Comparison of ENCODE assay signal across 8 cellular contexts in genomic region chrX:149512225-149512885, GRCh38. TPM values are rescaled to one million over a fixed set of nuclear protein-coding genes. Genes with fewer than 3 reads are reported as not detected.
DNase-seq lines count a peak whose midpoint lies in the region; ATAC-seq and TF ChIP-seq lines count a peak whose summit lies in the region.

No MANE protein-coding gene starts in this region.

- no peaks in the 10 kb centered on the region for H3K9me3 ChIP-seq in naive thymus-derived CD4-positive, alpha-beta T cell (ENCODE audit: control insufficient read depth in 2 of 3, low read length in 3 of 3)
- no peaks in the 10 kb centered on the region for H3K9me3 ChIP-seq in aorta (ENCODE audit: control insufficient read depth, low read length)

- H3K27me3 ChIP-seq in BJ (ENCODE audit: control insufficient read depth, insufficient read depth, low read length), result no peaks in the 10 kb centered on the region
- no peaks in the 10 kb centered on the region for H3K27me3 ChIP-seq in naive thymus-derived CD4-positive, alpha-beta T cell (ENCODE audit: control insufficient read depth in 2 of 2, insufficient read depth in 2 of 2, low read length in 2 of 2)
- no peaks in the 10 kb centered on the region for H3K27me3 ChIP-seq in aorta (ENCODE audit: control insufficient read depth in 1 of 2, insufficient read depth in 2 of 2, low read length in 1 of 2)

- WGBS in aorta, 2 donors, result 62 to 87% methylated on average over 4 of the region's 4 CpGs

- peaks cover 6% of the 10 kb centered on the region for H3K36me3 Mint-ChIP-seq in activated CD8-positive, alpha-beta T cell treated with anti-CD3 and anti-CD28 coated beads, Interleukin-2, amount 10 ng/mL, durations not matched to agents 7 days and 5 days (ENCODE audit: low read depth)
- H3K36me3 Mint-ChIP-seq in naive thymus-derived CD4-positive, alpha-beta T cell, result peaks cover 0 to 6% (median 0%) of the 10 kb centered on the region in 5 donors

- no peaks in the 10 kb centered on the region for H3K9me3 Mint-ChIP-seq in activated CD8-positive, alpha-beta T cell treated with anti-CD3 and anti-CD28 coated beads, Interleukin-2, amount 10 ng/mL, durations not matched to agents 7 days and 5 days (ENCODE audit: insufficient read depth)
- H3K9me3 Mint-ChIP-seq in naive thymus-derived CD4-positive, alpha-beta T cell, result peaks cover 0 to 2% (median 0%) of the 10 kb centered on the region in 11 donors

- TF ChIP-seq CTCF in BJ (IDR thresholded peaks at IDR 0.05; ENCODE audit: insufficient read depth, low read depth, low read length), result peak; percentile 66
- peak; percentile 65 for TF ChIP-seq CTCF in epithelial cell of proximal tubule (conservative IDR thresholded peaks at IDR 0.05; ENCODE audit: low read depth, low read length)

- CTCF ChIA-PET in BJ (lab: Yijun Ruan, JAX), result interaction anchor here (0.9 to 1.7 kb wide), 6 partner anchors 9 to 176 kb away, joined by 3 to 10 read pairs (median 3); no protein-coding TSS in a partner anchor
- CTCF ChIA-PET in activated CD8-positive, alpha-beta T cell treated with anti-CD3 and anti-CD28 coated beads, Interleukin-2, amount 10 ng/mL, durations not matched to agents 7 days and 5 days (lab: Charles Lee), result interaction anchor here (0.8 to 4.9 kb wide), 10 partner anchors 8 to 141 kb away, joined by 3 to 46 read pairs (median 5); partner anchors contain the start of genes EOLA1 and IDS
- CTCF ChIA-PET in naive thymus-derived CD4-positive, alpha-beta T cell (lab: Charles Lee), result interaction anchor here (0.6 to 4.1 kb wide), 8 partner anchors 9 to 438 kb away, joined by 3 to 29 read pairs (median 6); partner anchors contain the start of gene EOLA1

- H3K4me3 ChIP-seq in BJ (ENCODE audit: low read depth, low read length) (no peak overlapping the region), epithelial cell of proximal tubule (ENCODE audit: low read depth, low read length) (no peak overlapping the region), aorta (ENCODE audit: low read length in 2 of 2) (no peak overlapping the region)
- H3K4me3 ChIP-seq in naive thymus-derived CD4-positive, alpha-beta T cell (ENCODE audit: low read length), result no peak overlapping the region

- ATAC-seq in GM18868 (IDR thresholded peaks at IDR 0.05; ENCODE audit: unreplicated experiment) (peak; percentile 81), HG03095 (IDR thresholded peaks at IDR 0.05; ENCODE audit: unreplicated experiment) (peak; percentile 78), aorta (ENCODE audit: low FRiP score) (peak; percentile 44)
- ATAC-seq in activated CD8-positive, alpha-beta T cell treated with anti-CD3 and anti-CD28 coated beads, Interleukin-2, amount 10 ng/mL, durations not matched to agents 7 days and 5 days, result peak; percentile 72
- ATAC-seq in naive thymus-derived CD4-positive, alpha-beta T cell, result peak; percentile 88

- H3K27ac ChIP-seq in naive thymus-derived CD4-positive, alpha-beta T cell (ENCODE audit: low read depth, low read length), result no peak overlapping the region
- no peak overlapping the region for H3K27ac ChIP-seq in aorta (ENCODE audit: low read depth in 1 of 2, low read length in 2 of 2)

- H3K27ac Mint-ChIP-seq in activated CD8-positive, alpha-beta T cell treated with anti-CD3 and anti-CD28 coated beads, Interleukin-2, amount 10 ng/mL, durations not matched to agents 7 days and 5 days, result peak overlapping the region; percentile 76
- H3K27ac Mint-ChIP-seq in naive thymus-derived CD4-positive, alpha-beta T cell, result peak overlapping the region in 5 of 9 donors; percentile 17 to 71 (median 45)

- H3K27me3 Mint-ChIP-seq in activated CD8-positive, alpha-beta T cell treated with anti-CD3 and anti-CD28 coated beads, Interleukin-2, amount 10 ng/mL, durations not matched to agents 7 days and 5 days (ENCODE audit: low read depth), result no peaks in the 10 kb centered on the region
- H3K27me3 Mint-ChIP-seq in naive thymus-derived CD4-positive, alpha-beta T cell, result peaks cover 0 to 10% (median 0%) of the 10 kb centered on the region in 5 donors

- H3K4me3 Mint-ChIP-seq in activated CD8-positive, alpha-beta T cell treated with anti-CD3 and anti-CD28 coated beads, Interleukin-2, amount 10 ng/mL, durations not matched to agents 7 days and 5 days, result no peak overlapping the region
- H3K4me3 Mint-ChIP-seq in naive thymus-derived CD4-positive, alpha-beta T cell, result peak overlapping the region in 1 of 10 donors; percentile 28

- no peaks in the 10 kb centered on the region for H3K36me3 ChIP-seq in BJ (ENCODE audit: control insufficient read depth, insufficient read depth, low read length)
- no peaks in the 10 kb centered on the region for H3K36me3 ChIP-seq in naive thymus-derived CD4-positive, alpha-beta T cell (ENCODE audit: control insufficient read depth in 2 of 3, insufficient read depth in 3 of 3, low read length in 3 of 3)
- H3K36me3 ChIP-seq in aorta (ENCODE audit: control insufficient read depth in 1 of 2, insufficient read depth in 2 of 2, low read length in 1 of 2), result no peaks in the 10 kb centered on the region

- H3K4me1 ChIP-seq in naive thymus-derived CD4-positive, alpha-beta T cell (ENCODE audit: control insufficient read depth in 2 of 2, insufficient read depth in 2 of 2, low read length in 2 of 2), result peaks cover 4 to 16% of the 10 kb centered on the region in 2 donors
- H3K4me1 ChIP-seq in aorta (ENCODE audit: control insufficient read depth in 1 of 2, insufficient read depth in 2 of 2, low read length in 2 of 2), result no peaks in the 10 kb centered on the region

- DNase-seq in BJ (ENCODE audit: low read depth), result no peak
- peak; percentile 26 for DNase-seq in NCI-H510A treated with DMSO at 0.1 percent for 48 hours (lab: John Stamatoyannopoulos, UW)
- peak; percentile 67 for DNase-seq in activated CD8-positive, alpha-beta T cell treated with anti-CD3 and anti-CD28 coated beads, Interleukin-2, amount 10 ng/mL, durations not matched to agents 7 days and 5 days
- DNase-seq in epithelial cell of proximal tubule (ENCODE audit: low read depth), result no peak
- DNase-seq in naive thymus-derived CD4-positive, alpha-beta T cell, result peak in 8 of 9 donors; percentile 34 to 56 (median 48)
- peak in 1 of 2 donors; percentile 65 for DNase-seq in aorta

- intact Hi-C loops in naive thymus-derived CD4-positive, alpha-beta T cell (cut with micrococcal nuclease), result loop anchor here (1.0 to 5.0 kb wide), 5 partner anchors 9 to 315 kb away; no protein-coding TSS in a partner anchor
- intact Hi-C loops in aorta (cut with DNase I), result no loop called here

- H3K4me1 Mint-ChIP-seq in activated CD8-positive, alpha-beta T cell treated with anti-CD3 and anti-CD28 coated beads, Interleukin-2, amount 10 ng/mL, durations not matched to agents 7 days and 5 days (ENCODE audit: low read depth), result peaks cover 54% of the 10 kb centered on the region
- H3K4me1 Mint-ChIP-seq in naive thymus-derived CD4-positive, alpha-beta T cell, result peaks cover 0 to 39% (median 13%) of the 10 kb centered on the region in 7 donors

- POLR2A ChIA-PET in BJ (lab: Charles Lee), result no interaction called here
- POLR2A ChIA-PET in activated CD8-positive, alpha-beta T cell treated with anti-CD3 and anti-CD28 coated beads, Interleukin-2, amount 10 ng/mL, durations not matched to agents 7 days and 5 days (lab: Charles Lee), result no interaction called here
- POLR2A ChIA-PET in naive thymus-derived CD4-positive, alpha-beta T cell (lab: Charles Lee), result interaction anchor here (1.1 to 1.2 kb wide), 2 partner anchors 10 to 27 kb away, joined by 4 read pairs; no protein-coding TSS in a partner anchor

RNA-seq across cellular contexts. Expression of gene IDS, which starts 7.2 kb away (rescaled TPM):
- 77.8 and 108 TPM in 2 replicates for polyA plus RNA-seq in BJ (2011; rRNA removed)
- polyA minus RNA-seq in BJ (2011; rRNA and poly(A)+ RNA removed), result 42.9 and 61.8 TPM in 2 replicates
- 10 to 100 TPM; 47.2 to 50.8 TPM for total RNA-seq in activated CD8-positive, alpha-beta T cell treated with anti-CD3 and anti-CD28 coated beads, Interleukin-2, amount 10 ng/mL, durations not matched to agents 7 days and 5 days
- total RNA-seq in epithelial cell of proximal tubule, result 37.0 and 54.0 TPM in 2 replicates
- total RNA-seq in naive thymus-derived CD4-positive, alpha-beta T cell, result 100 to 1,000 TPM in 4 of 5 experiments, 10 to 100 TPM in 1; 73.1 to 317 (median 133) TPM
- polyA plus RNA-seq in naive thymus-derived CD4-positive, alpha-beta T cell, result 10 to 100 TPM; 75.0 to 86.7 TPM
- total RNA-seq in aorta, result 100 to 1,000 TPM; 131 to 134 TPM
- polyA plus RNA-seq in aorta, result 100 to 1,000 TPM; 114 to 115 TPM

RNA-seq across cellular contexts. Expression of gene EOLA1, which starts 28.5 kb away (rescaled TPM):
- polyA plus RNA-seq in BJ (2011; rRNA removed), result 18.2 and 18.8 TPM in 2 replicates
- 7.9 and 9.7 TPM in 2 replicates for polyA minus RNA-seq in BJ (2011; rRNA and poly(A)+ RNA removed)
- total RNA-seq in activated CD8-positive, alpha-beta T cell treated with anti-CD3 and anti-CD28 coated beads, Interleukin-2, amount 10 ng/mL, durations not matched to agents 7 days and 5 days, result 10 to 100 TPM; 45.2 to 46.5 TPM
- total RNA-seq in epithelial cell of proximal tubule, result 6.5 and 9.2 TPM in 2 replicates
- 10 to 100 TPM; 22.2 to 68.1 (median 30.2) TPM for total RNA-seq in naive thymus-derived CD4-positive, alpha-beta T cell
- 10 to 100 TPM; 27.7 to 30.1 TPM for polyA plus RNA-seq in naive thymus-derived CD4-positive, alpha-beta T cell
- 10 to 100 TPM; 16.4 to 18.6 TPM for total RNA-seq in aorta
- polyA plus RNA-seq in aorta, result 10 to 100 TPM; 21.0 to 25.1 TPM

RNA-seq across cellular contexts. Expression of gene HSFX3, which starts 37.4 kb away (rescaled TPM):
- not detected in 2 replicates for polyA plus RNA-seq in BJ (2011; rRNA removed)
- polyA minus RNA-seq in BJ (2011; rRNA and poly(A)+ RNA removed), result not detected in 2 replicates
- total RNA-seq in activated CD8-positive, alpha-beta T cell treated with anti-CD3 and anti-CD28 coated beads, Interleukin-2, amount 10 ng/mL, durations not matched to agents 7 days and 5 days, result not detected
- total RNA-seq in epithelial cell of proximal tubule, result not detected in 2 replicates
- total RNA-seq in naive thymus-derived CD4-positive, alpha-beta T cell, result not detected
- polyA plus RNA-seq in naive thymus-derived CD4-positive, alpha-beta T cell, result not detected
- total RNA-seq in aorta, result not detected
- under 1 TPM in 1 of 2 donors, not detected in 1; 0.38 TPM for polyA plus RNA-seq in aorta

Comparison
In these comparisons a context has a peak if more than half of its experiments do, and no peak if none do; other contexts are left out.
1. DNase-seq: peak in NCI-H510A treated with DMSO at 0.1 percent for 48 hours (single experiment), activated CD8-positive, alpha-beta T cell treated with anti-CD3 and anti-CD28 coated beads, Interleukin-2, amount 10 ng/mL, durations not matched to agents 7 days and 5 days (single experiment) and naive thymus-derived CD4-positive, alpha-beta T cell (8 of 9); none in BJ (single experiment) and epithelial cell of proximal tubule (single experiment).
2. intact Hi-C loops: an anchor here in naive thymus-derived CD4-positive, alpha-beta T cell (1.0 to 5.0 kb wide); none called in aorta.
3. Peak in every context shown above with its lines, with median percentiles within 50 percentile points of each other: ATAC-seq.